ENCODE assay signal across 1 cellular context in the genomic region with DNA sequence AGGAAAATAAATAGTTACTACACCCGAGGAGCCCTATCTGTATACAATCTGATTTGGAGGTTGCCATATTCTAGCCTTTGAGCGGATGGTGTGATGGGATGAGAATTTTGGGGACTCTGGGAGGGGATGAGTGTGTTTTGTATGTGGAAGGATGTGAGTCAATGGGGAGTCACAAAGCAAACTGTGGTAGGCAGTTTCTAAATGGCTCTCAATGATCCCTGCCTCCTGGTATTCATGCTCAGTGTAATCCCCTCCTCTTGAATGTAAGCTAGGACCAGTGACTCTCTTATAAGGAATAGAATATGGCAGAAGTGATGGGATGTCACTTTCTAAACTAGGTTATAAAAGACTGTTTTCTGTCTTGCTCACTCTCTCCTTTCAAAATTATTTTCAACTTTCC.
TF ChIP-seq lines count a peak whose summit lies in the region.

No MANE protein-coding gene starts in this region.

TF ChIP-seq in SK-N-SH treated with all-trans-retinoic acid at 6 μM for 48 hours, 23 proteins besides CTCF, POLR2A, EP300 and RAD21 (continued from another document):
- no peak for TF ChIP-seq BACH2 (CRISPR knock-in tag; IDR thresholded peaks at IDR 0.05; ENCODE audit: borderline replicate concordance)
- TF ChIP-seq GLIS3 (CRISPR knock-in tag; IDR thresholded peaks at IDR 0.05) = no peak
- no peak for TF ChIP-seq PPARA (CRISPR knock-in tag; IDR thresholded peaks at IDR 0.05; ENCODE audit: borderline replicate concordance)
- no peak for TF ChIP-seq ZNF8 (CRISPR knock-in tag; IDR thresholded peaks at IDR 0.05)
- no peak for TF ChIP-seq TOX (CRISPR knock-in tag; IDR thresholded peaks at IDR 0.05; ENCODE audit: borderline replicate concordance)
- no peak for TF ChIP-seq TCF4 (CRISPR knock-in tag; IDR thresholded peaks at IDR 0.05; ENCODE audit: borderline replicate concordance)
- TF ChIP-seq, protein P1, sequence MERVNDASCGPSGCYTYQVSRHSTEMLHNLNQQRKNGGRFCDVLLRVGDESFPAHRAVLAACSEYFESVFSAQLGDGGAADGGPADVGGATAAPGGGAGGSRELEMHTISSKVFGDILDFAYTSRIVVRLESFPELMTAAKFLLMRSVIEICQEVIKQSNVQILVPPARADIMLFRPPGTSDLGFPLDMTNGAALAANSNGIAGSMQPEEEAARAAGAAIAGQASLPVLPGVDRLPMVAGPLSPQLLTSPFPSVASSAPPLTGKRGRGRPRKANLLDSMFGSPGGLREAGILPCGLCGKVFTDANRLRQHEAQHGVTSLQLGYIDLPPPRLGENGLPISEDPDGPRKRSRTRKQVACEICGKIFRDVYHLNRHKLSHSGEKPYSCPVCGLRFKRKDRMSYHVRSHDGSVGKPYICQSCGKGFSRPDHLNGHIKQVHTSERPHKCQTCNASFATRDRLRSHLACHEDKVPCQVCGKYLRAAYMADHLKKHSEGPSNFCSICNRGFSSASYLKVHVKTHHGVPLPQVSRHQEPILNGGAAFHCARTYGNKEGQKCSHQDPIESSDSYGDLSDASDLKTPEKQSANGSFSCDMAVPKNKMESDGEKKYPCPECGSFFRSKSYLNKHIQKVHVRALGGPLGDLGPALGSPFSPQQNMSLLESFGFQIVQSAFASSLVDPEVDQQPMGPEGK (CRISPR knock-in tag; IDR thresholded peaks at IDR 0.05; ENCODE audit: borderline replicate concordance) = no peak
- no peak for TF ChIP-seq CSDC2 (CRISPR knock-in tag; IDR thresholded peaks at IDR 0.05)
- TF ChIP-seq ZFP3 (CRISPR knock-in tag; IDR thresholded peaks at IDR 0.05) = no peak
- TF ChIP-seq, protein P2, sequence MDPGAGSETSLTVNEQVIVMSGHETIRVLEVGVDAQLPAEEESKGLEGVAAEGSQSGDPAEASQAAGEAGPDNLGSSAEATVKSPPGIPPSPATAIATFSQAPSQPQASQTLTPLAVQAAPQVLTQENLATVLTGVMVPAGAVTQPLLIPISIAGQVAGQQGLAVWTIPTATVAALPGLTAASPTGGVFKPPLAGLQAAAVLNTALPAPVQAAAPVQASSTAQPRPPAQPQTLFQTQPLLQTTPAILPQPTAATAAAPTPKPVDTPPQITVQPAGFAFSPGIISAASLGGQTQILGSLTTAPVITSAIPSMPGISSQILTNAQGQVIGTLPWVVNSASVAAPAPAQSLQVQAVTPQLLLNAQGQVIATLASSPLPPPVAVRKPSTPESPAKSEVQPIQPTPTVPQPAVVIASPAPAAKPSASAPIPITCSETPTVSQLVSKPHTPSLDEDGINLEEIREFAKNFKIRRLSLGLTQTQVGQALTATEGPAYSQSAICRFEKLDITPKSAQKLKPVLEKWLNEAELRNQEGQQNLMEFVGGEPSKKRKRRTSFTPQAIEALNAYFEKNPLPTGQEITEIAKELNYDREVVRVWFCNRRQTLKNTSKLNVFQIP (CRISPR knock-in tag; IDR thresholded peaks at IDR 0.05; ENCODE audit: borderline replicate concordance, low read depth) = no peak
- no peak for TF ChIP-seq ARNTL (CRISPR knock-in tag; IDR thresholded peaks at IDR 0.05; ENCODE audit: borderline replicate concordance, low read depth)
- no peak for TF ChIP-seq OSR1 (CRISPR knock-in tag; IDR thresholded peaks at IDR 0.05)
- no peak for TF ChIP-seq RARB (CRISPR knock-in tag; IDR thresholded peaks at IDR 0.05)
